ENCODE assay signal across 8 cellular contexts in genomic region chr6:136249811-136250685, GRCh38. TPM values are rescaled to one million over a fixed set of nuclear protein-coding genes. Genes with fewer than 3 reads are reported as not detected.
DNase-seq lines count a peak whose midpoint lies in the region; ATAC-seq and TF ChIP-seq lines count a peak whose summit lies in the region.

Gene MTFR2 (minus strand): TSS chr6:136250311. CDS start chr6:136249099, 1,212 bp downstream.

- H3K9ac ChIP-seq in smooth muscle cell (ENCODE audit: low read depth), result peak within 1 kb of the TSS; percentile 54

- H3K27me3 ChIP-seq in smooth muscle cell (ENCODE audit: low read depth), result no peaks in the 10 kb centered on the region

- no peak within 1 kb of the TSS for H2AFZ ChIP-seq in smooth muscle cell (ENCODE audit: low read depth)

- no peaks in the 10 kb centered on the region for H3K79me2 ChIP-seq in smooth muscle cell (ENCODE audit: low read depth)

- H3K9me3 ChIP-seq in smooth muscle cell (replicated peaks; ENCODE audit: low read depth), result no peaks in the 10 kb centered on the region

- no peaks in the 10 kb centered on the region for H4K20me1 ChIP-seq in smooth muscle cell (ENCODE audit: low read depth)

- DNase-seq in AG09309 (ENCODE audit: low read depth) (peak; percentile 96), NCI-H226 (peak; percentile 99), cardiac fibroblast (ENCODE audit: low read depth in 2 of 2) (peak; percentile 99 to 100), iPS-NIHi7 (ENCODE audit: extremely low spot score) (peak; percentile 98), smooth muscle cell (lab: John Stamatoyannopoulos, UW; ENCODE audit: unreplicated experiment) (peak; percentile 45)

- peak within 1 kb of the TSS; percentile 70 for H3K4me3 ChIP-seq in AG09309 (ENCODE audit: control insufficient read depth, low read depth, low read length)
- peak within 1 kb of the TSS; percentile 68 for H3K4me3 ChIP-seq in WI38 (ENCODE audit: low read depth, low read length)
- peak within 1 kb of the TSS; percentile 92 to 94 for H3K4me3 ChIP-seq in cardiac fibroblast (replicated peaks in 1 of 2; ENCODE audit: low read depth in 2 of 2, low read length in 2 of 2)
- H3K4me3 ChIP-seq in smooth muscle cell, result peak within 1 kb of the TSS; percentile 68

- TF ChIP-seq CTCF in AG09309 (IDR thresholded peaks at IDR 0.05; ENCODE audit: control insufficient read depth, insufficient read depth, low read depth, low read length, missing control alignments), result no peak
- TF ChIP-seq CTCF in WI38 (IDR thresholded peaks at IDR 0.05; ENCODE audit: low read depth, low read length), result no peak
- TF ChIP-seq CTCF in cardiac fibroblast (IDR thresholded peaks at IDR 0.05; ENCODE audit: low read depth, low read length), result no peak
- TF ChIP-seq CTCF in smooth muscle cell (IDR thresholded peaks at IDR 0.05; ENCODE audit: borderline replicate concordance, insufficient read depth, poor library complexity, severe bottlenecking), result no peak

- H3K36me3 ChIP-seq in smooth muscle cell (ENCODE audit: low read depth), result no peaks in the 10 kb centered on the region

- H3K4me1 ChIP-seq in smooth muscle cell (ENCODE audit: low read depth), result no peaks in the 10 kb centered on the region

- peak; percentile 96 for ATAC-seq in GM19023 (IDR thresholded peaks at IDR 0.05; ENCODE audit: unreplicated experiment)
- ATAC-seq in HG03196 (IDR thresholded peaks at IDR 0.05; ENCODE audit: unreplicated experiment), result peak; percentile 98

- H3F3A ChIP-seq in smooth muscle cell (ENCODE audit: low read depth), result peaks cover 11% of the 10 kb centered on the region

- peak within 1 kb of the TSS; percentile 92 for H3K4me2 ChIP-seq in smooth muscle cell

- under 1% methylated on average over 59 of the region's 59 CpGs for WGBS in smooth muscle cell (ENCODE audit: low lambda C conversion rate)

- H3K27ac ChIP-seq in smooth muscle cell (ENCODE audit: low read depth), result peak within 1 kb of the TSS; percentile 38

RNA-seq across cellular contexts. Expression of gene MTFR2, which starts in this region (rescaled TPM):
- total RNA-seq in smooth muscle cell, result 10.9 and 12.4 TPM in 2 replicates
- 1.4 and 2.7 TPM in 2 replicates for polyA plus RNA-seq in smooth muscle cell

Comparison
In these comparisons a context has a peak if more than half of its experiments do, and no peak if none do; other contexts are left out.
1. Peak in every context shown above with its lines: DNase-seq, ATAC-seq, H3K4me3 ChIP-seq and H3K27ac ChIP-seq.
2. DNase-seq: peak in every context shown above with its lines; median percentile 100 in cardiac fibroblast; 99 in NCI-H226; 98 in iPS-NIHi7; 96 in AG09309; 45 in smooth muscle cell.